Comparison of ENCODE assay signal across 10 cellular contexts in genomic region chr3:190003730-190004129, GRCh38.
A peak's percentile ranks its signal among the peaks of the same experiment; 100 is the strongest.
DNase-seq lines count a peak whose midpoint lies in the region; ATAC-seq and TF ChIP-seq lines count a peak whose summit lies in the region.
"Had no signal": no experiment of that assay in that cellular context is flagged by ENCODE, and none has a peak within 500 bp of the region (broad histone marks: within the 10 kb centered on the region; RNA-seq: fewer than 3 reads in every experiment).

No MANE protein-coding gene starts in this region.

- peak; percentile 56 to 90 for ATAC-seq in right cardiac atrium
- ATAC-seq in left ventricle myocardium superior: no peak
- no peak for ATAC-seq in natural killer cell
- no peak for ATAC-seq in HG03135 (IDR thresholded peaks at IDR 0.05; ENCODE audit: unreplicated experiment)

- H3K4me1 Mint-ChIP-seq in type B pancreatic cell (ENCODE audit: unreplicated experiment) (peaks cover 27% of the 10 kb centered on the region), natural killer cell (no peaks in the 10 kb centered on the region)
- H3K4me1 Mint-ChIP-seq: activated B cell treated with CpG ODN at 0.5 μM for 24 hours had no signal

- no peaks in the 10 kb centered on the region for H3K9me3 ChIP-seq in right cardiac atrium (ENCODE audit: control insufficient read depth, low read length)

- H3K27ac ChIP-seq in right cardiac atrium (ENCODE audit: low read length): no peak overlapping the region

- WGBS in right cardiac atrium: 18% methylated on average over 1 of the region's 1 CpG

- H3K4me3 Mint-ChIP-seq in type B pancreatic cell (peak overlapping the region; percentile 30), natural killer cell (no peak overlapping the region)
- H3K4me3 Mint-ChIP-seq: activated B cell treated with CpG ODN at 0.5 μM for 24 hours had no signal

- no peaks in the 10 kb centered on the region for H3K9me3 Mint-ChIP-seq in type B pancreatic cell
- H3K9me3 Mint-ChIP-seq in natural killer cell: no peaks in the 10 kb centered on the region
- H3K9me3 Mint-ChIP-seq: activated B cell treated with CpG ODN at 0.5 μM for 24 hours had no signal

- POLR2A ChIA-PET in GM10248 (lab: Yijun Ruan, JAX): no interaction called here

- CTCF ChIA-PET in GM10248 (lab: Yijun Ruan, JAX): interaction anchor here (1.1 kb wide), 1 partner anchor 10 kb away, joined by 3 read pairs; no protein-coding TSS in a partner anchor

- H3K27me3 Mint-ChIP-seq in type B pancreatic cell: no peaks in the 10 kb centered on the region
- no peaks in the 10 kb centered on the region for H3K27me3 Mint-ChIP-seq in natural killer cell (ENCODE audit: low read depth in 2 of 2)
- H3K27me3 Mint-ChIP-seq: activated B cell treated with CpG ODN at 0.5 μM for 24 hours had no signal

- no peak overlapping the region for H3K4me3 ChIP-seq in right cardiac atrium (ENCODE audit: low read length)

- intact Hi-C loops in right cardiac atrium (cut with DNase I): no loop called here
- intact Hi-C loops in left ventricle myocardium superior (cut with micrococcal nuclease): no loop called here
- intact Hi-C loops in natural killer cell (cut with micrococcal nuclease): no loop called here

- no peaks in the 10 kb centered on the region for H3K27me3 ChIP-seq in right cardiac atrium (ENCODE audit: control insufficient read depth, insufficient read depth)

- H3K27ac Mint-ChIP-seq in type B pancreatic cell: no peak overlapping the region
- H3K27ac Mint-ChIP-seq in natural killer cell: no peak overlapping the region
- H3K27ac Mint-ChIP-seq: activated B cell treated with CpG ODN at 0.5 μM for 24 hours had no signal

- no peaks in the 10 kb centered on the region for H3K36me3 Mint-ChIP-seq in type B pancreatic cell
- no peaks in the 10 kb centered on the region for H3K36me3 Mint-ChIP-seq in natural killer cell

- DNase-seq in right cardiac atrium (no peak), left ventricle myocardium superior (no peak), amniotic epithelial cell (ENCODE audit: low read depth) (peak; percentile 74), glomerular visceral epithelial cell (ENCODE audit: extremely low spot score) (peak; percentile 74), type B pancreatic cell (ENCODE audit: extremely low spot score, unreplicated experiment) (no peak), GM10248 (ENCODE audit: extremely low spot score) (no peak), natural killer cell (no peak)
- DNase-seq: activated B cell treated with CpG ODN at 0.5 μM for 24 hours; activated naive CD4-positive, alpha-beta T cell treated with Interleukin-2 at 50 U/mL for 16 hours had no signal

- TF ChIP-seq CTCF in type B pancreatic cell (conservative IDR thresholded peaks at IDR 0.05): no peak
- no peak for TF ChIP-seq CTCF in GM10248 (IDR thresholded peaks at IDR 0.05; ENCODE audit: control extremely low read depth, extremely low read depth, low read depth, missing control alignments)
- TF ChIP-seq CTCF in natural killer cell (IDR thresholded peaks at IDR 0.05): no peak

- peaks cover 3% of the 10 kb centered on the region for H3K4me1 ChIP-seq in right cardiac atrium (ENCODE audit: control insufficient read depth, insufficient read depth, low read length)

Comparison
In these comparisons a context has a peak if more than half of its experiments do, and no peak if none do; other contexts are left out.
1. ATAC-seq: peak in right cardiac atrium (2 of 2); none in left ventricle myocardium superior (single experiment), natural killer cell (0 of 3) and HG03135 (single experiment).
2. DNase-seq: peak in amniotic epithelial cell (single experiment) and glomerular visceral epithelial cell (single experiment); none in right cardiac atrium (0 of 3), left ventricle myocardium superior (single experiment), type B pancreatic cell (single experiment), GM10248 (single experiment) and natural killer cell (single experiment).